ENCODE assay signal across 8 cellular contexts in the genomic region with DNA sequence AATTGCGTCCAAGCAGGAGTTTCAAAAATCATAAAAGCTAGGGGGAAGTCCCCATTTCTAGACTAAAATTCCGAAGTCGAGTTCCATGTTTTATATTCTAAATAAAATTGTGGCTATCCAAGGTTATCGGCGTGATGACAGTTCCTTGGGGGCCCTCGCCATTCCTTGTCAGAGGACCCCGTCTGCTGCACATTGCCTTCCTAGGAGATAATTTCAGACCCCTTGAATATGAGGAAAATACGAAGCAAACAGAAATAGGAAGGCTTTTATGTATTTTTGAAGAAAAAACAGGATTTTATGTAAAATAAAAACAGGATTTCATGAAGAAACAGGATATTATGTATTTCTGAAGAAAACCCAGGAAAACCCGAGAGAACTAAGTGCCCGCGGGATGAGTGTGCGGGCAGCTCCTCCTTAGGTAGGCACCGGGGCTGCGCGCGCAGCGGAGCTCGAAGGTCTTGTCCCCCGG. TPM values are rescaled to one million over a fixed set of nuclear protein-coding genes. Genes with fewer than 3 reads are reported as not detected.
DNase-seq lines count a peak whose midpoint lies in the region; ATAC-seq and TF ChIP-seq lines count a peak whose summit lies in the region.

No MANE protein-coding gene starts in this region.

- no peaks in the 10 kb centered on the region for H3K9me3 Mint-ChIP-seq in Calu3 (ENCODE audit: low read depth, unreplicated experiment)

- CTCF ChIA-PET in Calu3 (lab: Charles Lee) (interaction anchor here (0.6 kb wide), 1 partner anchor 42 kb away, joined by 3 read pairs; no protein-coding TSS in a partner anchor), PC-9 (lab: Charles Lee) (interaction anchor here (0.6 to 1.0 kb wide), 2 partner anchors 61 to 131 kb away, joined by 3 read pairs; no protein-coding TSS in a partner anchor)

- no peak for ATAC-seq in omental fat pad (ENCODE audit: low FRiP score)
- ATAC-seq in HG02884 (IDR thresholded peaks at IDR 0.05; ENCODE audit: unreplicated experiment) = no peak
- no peak for ATAC-seq in HG03432 (IDR thresholded peaks at IDR 0.05; ENCODE audit: unreplicated experiment)

- H3K36me3 Mint-ChIP-seq in Calu3 (ENCODE audit: insufficient read depth, unreplicated experiment) = peaks cover 42% of the 10 kb centered on the region

- peaks cover 28% of the 10 kb centered on the region for H3K4me1 Mint-ChIP-seq in Calu3 (ENCODE audit: low read depth, unreplicated experiment)

- peak overlapping the region; percentile 33 for H3K27ac ChIP-seq in PC-9

- no peak for DNase-seq in Calu3
- DNase-seq in PC-9 = no peak
- no peak for DNase-seq in epithelial cell of esophagus (ENCODE audit: low read depth)
- DNase-seq in omental fat pad (ENCODE audit: low spot score) = peak; percentile 88
- DNase-seq in middle frontal gyrus (ENCODE audit: extremely low spot score, low spot score) = no peak
- DNase-seq in activated gamma-delta T cell treated with Interleukin-2 at 50 U/mL for 16 hours = no peak

- no peaks in the 10 kb centered on the region for H3K9me3 ChIP-seq in PC-9 (ENCODE audit: insufficient read depth, low read depth)

- H3K4me1 ChIP-seq in PC-9 (replicated peaks; ENCODE audit: insufficient read depth) = peaks cover 55% of the 10 kb centered on the region

- peaks cover 15% of the 10 kb centered on the region for H3F3A ChIP-seq in PC-9 (ENCODE audit: insufficient read depth, low read depth)

- BruUV-seq in Calu3 (replicated peaks; lab: Mats Ljungman, UMichigan) (no TSS peak), PC-9 (replicated peaks; lab: Mats Ljungman, UMichigan) (TSS peak; percentile 26)

- no peaks in the 10 kb centered on the region for H3K27me3 ChIP-seq in PC-9 (ENCODE audit: insufficient read depth, low read depth)

- H4K20me1 ChIP-seq in PC-9 (ENCODE audit: insufficient read depth) = peaks cover 34% of the 10 kb centered on the region

- TF ChIP-seq CTCF in Calu3 (IDR thresholded peaks at IDR 0.05; ENCODE audit: unreplicated experiment) = no peak
- TF ChIP-seq CTCF in PC-9 (conservative IDR thresholded peaks at IDR 0.05) = no peak
- TF ChIP-seq CTCF in epithelial cell of esophagus (IDR thresholded peaks at IDR 0.05; ENCODE audit: insufficient read depth, low read depth, low read length, missing control alignments) = no peak
- no peak for TF ChIP-seq CTCF in omental fat pad (IDR thresholded peaks at IDR 0.05)

- no peaks in the 10 kb centered on the region for H3K27me3 Mint-ChIP-seq in Calu3 (ENCODE audit: unreplicated experiment)

- no peaks in the 10 kb centered on the region for H3K36me3 ChIP-seq in PC-9 (ENCODE audit: low read depth)

- peak overlapping the region; percentile 100 for H2AFZ ChIP-seq in PC-9

- peak overlapping the region; percentile 89 for H3K27ac Mint-ChIP-seq in Calu3 (ENCODE audit: unreplicated experiment)

- H3K9me2 ChIP-seq in PC-9 (ENCODE audit: insufficient read depth) = no peaks in the 10 kb centered on the region

- H3K79me2 ChIP-seq in PC-9 (ENCODE audit: low read depth) = peaks cover 43% of the 10 kb centered on the region

- POLR2A ChIA-PET in PC-9 (lab: Charles Lee; ENCODE audit: unreplicated experiment) = interaction anchor here (0.6 to 1.0 kb wide), 3 partner anchors 29 to 216 kb away, joined by 3 to 8 read pairs (median 6); a partner anchor contains a TSS

- intact Hi-C loops in Calu3 (cut with micrococcal nuclease; ENCODE audit: unreplicated experiment) = loop anchor here (2.0 kb wide), 1 partner anchor 43 kb away; no protein-coding TSS in a partner anchor
- intact Hi-C loops in PC-9 (cut with micrococcal nuclease; ENCODE audit: unreplicated experiment) = loop anchor here (1.0 to 5.0 kb wide), 5 partner anchors 44 to 435 kb away; a partner anchor contains a TSS

- peak overlapping the region; percentile 94 for H3K4me3 Mint-ChIP-seq in Calu3 (ENCODE audit: low read depth, unreplicated experiment)

- H3K4me2 ChIP-seq in PC-9 = peak overlapping the region; percentile 96

- H3K4me3 ChIP-seq in PC-9 (peak overlapping the region; percentile 77), epithelial cell of esophagus (ENCODE audit: low read length) (peak overlapping the region; percentile 74)

RNA-seq across cellular contexts. Expression of a gene that starts 0.5 kb away (rescaled TPM):
- total RNA-seq in Calu3 (2022) (33.0 and 34.9 TPM in 2 replicates), PC-9 (2021) (35.7 and 50.3 TPM in 2 replicates), omental fat pad (10 to 100 TPM in 3 of 4 donors, 1 to 10 TPM in 1; 9.4 to 13.2 (median 11.2) TPM)

RNA-seq across cellular contexts. Expression of a gene that starts 1.4 kb away (rescaled TPM):
- total RNA-seq in Calu3 (2022) (8.8 and 8.9 TPM in 2 replicates), PC-9 (2021) (3.8 and 6.1 TPM in 2 replicates), omental fat pad (10 to 100 TPM in 3 of 4 donors, 1 to 10 TPM in 1; 6.8 to 17.5 (median 15.3) TPM)

RNA-seq across cellular contexts. Expression of a gene that starts 28.6 kb away (rescaled TPM):
- total RNA-seq in Calu3 (2022) = 2.6 and 4.3 TPM in 2 replicates
- total RNA-seq in PC-9 (2021) = 14.6 and 16.9 TPM in 2 replicates
- 1 to 10 TPM; 2.2 to 2.8 (median 2.5) TPM for total RNA-seq in omental fat pad

RNA-seq across cellular contexts. Expression of a gene that starts 28.8 kb away (rescaled TPM):
- 50.0 and 53.2 TPM in 2 replicates for total RNA-seq in Calu3 (2022)
- 87.0 and 93.3 TPM in 2 replicates for total RNA-seq in PC-9 (2021)
- total RNA-seq in omental fat pad = 10 to 100 TPM; 50.7 to 67.4 (median 60.4) TPM
